Comparison of ENCODE assay signal across 12 cellular contexts in genomic region chr11:13343067-13343466, GRCh38.
DNase-seq lines count a peak whose midpoint lies in the region; ATAC-seq and TF ChIP-seq lines count a peak whose summit lies in the region.
"Had no signal": no experiment of that assay in that cellular context is flagged by ENCODE, and none has a peak within 500 bp of the region (broad histone marks: within the 10 kb centered on the region; RNA-seq: fewer than 3 reads in every experiment).

No MANE protein-coding gene starts in this region.

- no peak for DNase-seq in stimulated activated CD4-positive, alpha-beta T cell treated with anti-CD3 and anti-CD28 coated beads, Interleukin-1b, Interleukin-23, amount 100 ng/mL, for 48 hours
- DNase-seq in NCI-H146 treated with DMSO at 0.1 percent for 48 hours (lab: John Stamatoyannopoulos, UW; ENCODE audit: unreplicated experiment), result no peak
- DNase-seq in progenitor cell of endocrine pancreas (ENCODE audit: low spot score, unreplicated experiment), result no peak
- DNase-seq: KG1, NCI-H2107, T1000 had no signal

- no peak overlapping the region for H3K27ac Mint-ChIP-seq in progenitor cell of endocrine pancreas

- H3K9me3 Mint-ChIP-seq in progenitor cell of endocrine pancreas (ENCODE audit: low read depth), result no peaks in the 10 kb centered on the region
- H3K9me3 Mint-ChIP-seq: neural crest cell had no signal

- H3K27ac ChIP-seq in neutrophil, result peak overlapping the region; percentile 16
- H3K27ac ChIP-seq: gastroesophageal sphincter had no signal

- H3K9me3 ChIP-seq in neutrophil, result no peaks in the 10 kb centered on the region
- H3K9me3 ChIP-seq: gastroesophageal sphincter had no signal

- no peaks in the 10 kb centered on the region for H3K27me3 ChIP-seq in neutrophil
- H3K27me3 ChIP-seq: gastroesophageal sphincter had no signal

- H3K4me1 Mint-ChIP-seq in progenitor cell of endocrine pancreas (ENCODE audit: low read depth), result peaks cover 1% of the 10 kb centered on the region

- no peak overlapping the region for H3K4me3 ChIP-seq in neutrophil (ENCODE audit: low read depth in 1 of 2, low read length in 1 of 2)
- H3K4me3 ChIP-seq: gastroesophageal sphincter had no signal

- H3K36me3 ChIP-seq in neutrophil, result peaks cover 41% of the 10 kb centered on the region

- peak; percentile 64 for ATAC-seq in GM18861 (IDR thresholded peaks at IDR 0.05; ENCODE audit: unreplicated experiment)
- ATAC-seq in GM21529 (IDR thresholded peaks at IDR 0.05; ENCODE audit: unreplicated experiment), result peak; percentile 46
- peak; percentile 53 for ATAC-seq in HG03442 (IDR thresholded peaks at IDR 0.05; ENCODE audit: unreplicated experiment)
- ATAC-seq: gastroesophageal sphincter had no signal

- peaks cover 4 to 6% of the 10 kb centered on the region in 2 experiments for H3K4me1 ChIP-seq in neutrophil (ENCODE audit: control insufficient read depth in 1 of 2, insufficient read depth in 1 of 2, low read depth in 1 of 2, low read length in 1 of 2)

- no peak for TF ChIP-seq CTCF in neutrophil (IDR thresholded peaks at IDR 0.05)
- TF ChIP-seq CTCF in progenitor cell of endocrine pancreas (IDR thresholded peaks at IDR 0.05; ENCODE audit: unreplicated experiment), result no peak

- no peak overlapping the region for H3K4me3 Mint-ChIP-seq in progenitor cell of endocrine pancreas (ENCODE audit: low read depth)
- H3K4me3 Mint-ChIP-seq: neural crest cell had no signal

- no peaks in the 10 kb centered on the region for H3K36me3 Mint-ChIP-seq in progenitor cell of endocrine pancreas (ENCODE audit: insufficient read depth)

- H3K27me3 Mint-ChIP-seq in progenitor cell of endocrine pancreas, result peaks cover 6% of the 10 kb centered on the region
